8 cellular contexts compared by ENCODE assay signal in the genomic region with DNA sequence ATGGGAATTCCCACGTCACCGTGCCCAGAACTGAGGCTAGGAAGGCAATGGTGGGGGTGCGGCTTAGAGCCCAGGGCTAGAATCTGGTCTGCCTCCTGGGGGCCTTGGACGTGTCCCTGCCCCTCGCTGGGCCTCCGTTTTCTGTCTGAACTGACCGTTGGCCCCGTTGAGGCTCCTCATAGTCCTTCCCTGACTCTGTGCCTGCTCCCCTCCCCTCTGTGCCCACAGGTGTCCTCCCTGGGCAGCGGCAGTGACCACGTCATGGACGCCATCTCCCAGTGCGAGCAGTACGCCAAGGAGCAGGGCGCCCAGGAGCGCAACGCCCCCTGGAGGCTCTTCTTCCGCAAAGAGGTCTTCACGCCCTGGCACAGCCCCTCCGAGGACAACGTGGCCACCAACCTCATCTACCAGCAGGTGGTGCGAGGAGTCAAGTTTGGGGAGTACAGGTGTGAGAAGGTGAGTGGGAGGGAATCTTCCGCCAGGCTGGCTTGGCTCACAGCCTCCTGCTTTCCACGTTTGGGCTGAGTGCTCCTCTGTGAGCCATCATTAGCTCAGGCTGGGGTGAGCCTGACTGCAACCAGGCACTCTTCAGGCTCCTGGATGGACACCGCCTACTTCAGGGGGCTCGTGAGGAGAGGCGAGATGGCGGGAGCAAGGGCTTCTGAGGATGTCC.
DNase-seq lines count a peak whose midpoint lies in the region; ATAC-seq, FAIRE-seq and TF ChIP-seq lines count a peak whose summit lies in the region.

No MANE protein-coding gene starts in this region.

- CTCF ChIA-PET in Calu3 (lab: Charles Lee) (interaction anchor here (0.9 kb wide), 1 partner anchor 427 kb away, joined by 4 read pairs; no protein-coding TSS in a partner anchor), K562 (lab: Yijun Ruan, JAX; ENCODE audit: low intra/inter-chr PET ratio) (interaction anchor here (0.6 to 1.8 kb wide), 8 partner anchors 64 to 427 kb away, joined by 3 to 13 read pairs (median 6); partner anchors contain the start of gene MYO7A)

- H3K27ac ChIP-seq in SU-DHL-6 (ENCODE audit: low read depth, low read length): no peak overlapping the region
- no peak overlapping the region; the same call in 2 of the 3 replicates for H3K27ac ChIP-seq in K562 (ENCODE audit: extremely low read depth, low read depth, low read length)

- no peaks in the 10 kb centered on the region for H3K27me3 Mint-ChIP-seq in Calu3 (ENCODE audit: unreplicated experiment)

- no peak for TF ChIP-seq EP300 in K562 (IDR thresholded peaks at IDR 0.05; ENCODE audit: low read length)

- H4K20me1 ChIP-seq in SU-DHL-6 (ENCODE audit: low read depth, low read length): no peaks in the 10 kb centered on the region
- no peaks in the 10 kb centered on the region for H4K20me1 ChIP-seq in K562 (replicated peaks; ENCODE audit: control insufficient read depth, insufficient read depth, low read length)

- H3K4me3 ChIP-seq in SU-DHL-6 (ENCODE audit: insufficient read depth, low read length, poor library complexity, severe bottlenecking) (no peak overlapping the region), K562 (peak overlapping the region; percentile 41)

- DNase-seq in Calu3 (peak; percentile 98), HT-29 (ENCODE audit: low spot score) (peak; percentile 99), K562 (ENCODE audit: extremely low read depth in 1 of 4, low spot score in 3 of 4) (peak; percentile 79 to 88 (median 83)), left kidney (ENCODE audit: low read depth, low spot score) (peak; percentile 97), occipital lobe (lab: John Stamatoyannopoulos, UW) (no peak)
- peak; percentile 36 to 61 for DNase-seq in stimulated activated CD8-positive, alpha-beta memory T cell treated with anti-CD3 and anti-CD28 coated beads, Interleukin-7, amount 100 ng/mL, for 48 hours (ENCODE audit: extremely low read depth in 1 of 2, low read depth in 1 of 2)

- no peaks in the 10 kb centered on the region for H3F3A ChIP-seq in SU-DHL-6 (ENCODE audit: insufficient read depth)

- 8% methylated on average over 24 of the region's 27 CpGs for WGBS in K562 (ENCODE audit: insufficient coverage, low coverage, missing lambda C conversion rate)

- H3K4me3 Mint-ChIP-seq in Calu3 (ENCODE audit: low read depth, unreplicated experiment): no peak overlapping the region

- peak; percentile 81 to 84 for TF ChIP-seq RAD21 in K562 (CRISPR knock-in tag; conservative IDR thresholded peaks at IDR 0.05 in 1 of 2, IDR thresholded peaks at IDR 0.05 in 1 of 2)

- H2AFZ ChIP-seq in SU-DHL-6 (ENCODE audit: low read depth, low read length, severe bottlenecking) (no peak overlapping the region), K562 (ENCODE audit: low read depth, low read length) (peak overlapping the region; percentile 98)

- POLR2A ChIA-PET in K562 (lab: Yijun Ruan, JAX): interaction anchor here (0.6 kb wide), 1 partner anchor 33 kb away, joined by 3 read pairs; no protein-coding TSS in a partner anchor

- H3K9ac ChIP-seq in SU-DHL-6 (ENCODE audit: low read length) (no peak overlapping the region), K562 (ENCODE audit: insufficient read depth in 1 of 2, low read depth in 2 of 2, low read length in 2 of 2) (peak overlapping the region; percentile 68 to 82; a peak in 3 of 4 replicates)

- H3K9me1 ChIP-seq in K562 (ENCODE audit: control insufficient read depth, insufficient read depth, low read length): no peaks in the 10 kb centered on the region

- FAIRE-seq in K562 (lab: Jason Lieb, UNC): peak; percentile 91

- H3K9me3 ChIP-seq in SU-DHL-6 (ENCODE audit: insufficient read depth, low read length) (no peaks in the 10 kb centered on the region), K562 (replicated peaks; ENCODE audit: control insufficient read depth, insufficient read depth, low read depth, low read length) (no peaks in the 10 kb centered on the region)

- H3K79me2 ChIP-seq in SU-DHL-6 (ENCODE audit: insufficient read depth, low read length) (no peaks in the 10 kb centered on the region), K562 (ENCODE audit: control insufficient read depth, insufficient read depth, low read length) (no peaks in the 10 kb centered on the region)

- peak; percentile 95 for TF ChIP-seq CTCF in Calu3 (IDR thresholded peaks at IDR 0.05; ENCODE audit: unreplicated experiment)
- TF ChIP-seq CTCF in SU-DHL-6 (IDR thresholded peaks at IDR 0.05; ENCODE audit: insufficient read depth, low read length, poor library complexity, severe bottlenecking): peak; percentile 81
- TF ChIP-seq CTCF in K562 (IDR thresholded peaks at IDR 0.05 in 2 of 3, conservative IDR thresholded peaks at IDR 0.05 in 1 of 3; ENCODE audit: insufficient read depth in 2 of 3, low read depth in 1 of 3, low read length in 3 of 3): peak; percentile 96 to 98 (median 97)

- peaks cover 4 to 29% of the 10 kb centered on the region in 2 experiments; a peak in 3 of 5 replicates for H3K4me1 ChIP-seq in K562 (replicated peaks in 1 of 2; ENCODE audit: control insufficient read depth in 2 of 2, insufficient read depth in 2 of 2, low read length in 2 of 2)

- no peak overlapping the region for H3K27ac Mint-ChIP-seq in Calu3 (ENCODE audit: unreplicated experiment)

- BruUV-seq in Calu3 (replicated peaks; lab: Mats Ljungman, UMichigan): TSS peak; percentile 72
- BruUV-seq in K562 (replicated peaks; lab: Mats Ljungman, UMichigan): no TSS peak

- in situ Hi-C loops in K562 (cut with MboI): loop anchor here (10.0 kb wide), 1 partner anchor 353 kb away; no protein-coding TSS in a partner anchor

- H3K4me2 ChIP-seq in SU-DHL-6 (ENCODE audit: low read depth, low read length, poor library complexity, severe bottlenecking) (no peak overlapping the region), K562 (ENCODE audit: insufficient read depth, low read length) (peak overlapping the region; percentile 91)

- ATAC-seq in K562 (peak; percentile 95), HG02870 (IDR thresholded peaks at IDR 0.05; ENCODE audit: unreplicated experiment) (no peak)

- H3K36me3 ChIP-seq in SU-DHL-6 (ENCODE audit: low read length) (no peaks in the 10 kb centered on the region), K562 (ENCODE audit: control insufficient read depth, insufficient read depth, low read length) (no peaks in the 10 kb centered on the region)

- no peaks in the 10 kb centered on the region for H3K36me3 Mint-ChIP-seq in Calu3 (ENCODE audit: insufficient read depth, unreplicated experiment)

- TF ChIP-seq POLR2A in K562 (conservative IDR thresholded peaks at IDR 0.05): no peak

- H3K27me3 ChIP-seq in SU-DHL-6 (ENCODE audit: low read length) (no peaks in the 10 kb centered on the region), K562 (ENCODE audit: control insufficient read depth in 2 of 2, insufficient read depth in 2 of 2, low read length in 2 of 2) (peaks cover 0 to 58% of the 10 kb centered on the region in 2 experiments; a peak in 2 of 5 replicates)

- intact Hi-C loops in Calu3 (cut with micrococcal nuclease; ENCODE audit: unreplicated experiment) (loop anchor here (1.0 to 10.0 kb wide), 4 partner anchors 103 to 356 kb away; partner anchors contain the start of gene PAK1), K562 (cut with micrococcal nuclease) (loop anchor here (1.0 to 10.0 kb wide), 2 partner anchors 183 to 356 kb away; no protein-coding TSS in a partner anchor)

- no peaks in the 10 kb centered on the region for H3K9me3 Mint-ChIP-seq in Calu3 (ENCODE audit: low read depth, unreplicated experiment)

- H3K4me1 Mint-ChIP-seq in Calu3 (ENCODE audit: low read depth, unreplicated experiment): no peaks in the 10 kb centered on the region

- no peaks in the 10 kb centered on the region for H3K9me2 ChIP-seq in SU-DHL-6 (replicated peaks; ENCODE audit: insufficient read depth, low read length)

TF ChIP-seq in K562, 482 proteins besides CTCF, POLR2A, EP300 and RAD21 (continues in another document):
- TF ChIP-seq NBN (IDR thresholded peaks at IDR 0.05; ENCODE audit: low read depth) (peak; percentile 41; the same call in 1 of the 2 replicates), ZNF354B (CRISPR knock-in tag; IDR thresholded peaks at IDR 0.05) (no peak), ZBTB17 (CRISPR knock-in tag; IDR thresholded peaks at IDR 0.05) (0 out of 2 replicates have a peak, but pooled peaks have one; percentile 21), MAZ (CRISPR knock-in tag; conservative IDR thresholded peaks at IDR 0.05 in 1 of 2, IDR thresholded peaks at IDR 0.05 in 1 of 2) (peak; percentile 77 to 95), ATF1 (CRISPR knock-in tag; IDR thresholded peaks at IDR 0.05) (no peak), ATF1 (tag; IDR thresholded peaks at IDR 0.05) (peak; percentile 91), ARID3B (CRISPR knock-in tag; IDR thresholded peaks at IDR 0.05; ENCODE audit: borderline replicate concordance) (no peak), CAMTA2 (CRISPR knock-in tag; conservative IDR thresholded peaks at IDR 0.05) (no peak), NR2C2 (CRISPR knock-in tag; IDR thresholded peaks at IDR 0.05) (0 out of 2 replicates have a peak, but pooled peaks have one; percentile 50), NR2C2 (tag; IDR thresholded peaks at IDR 0.05) (no peak), RCOR1 (IDR thresholded peaks at IDR 0.05; ENCODE audit: borderline replicate concordance in 1 of 2, low read depth in 2 of 2, low read length in 2 of 2) (peak in 1 of 2 experiments; percentile 78; a peak in 2 of 4 replicates), TAL1 (IDR thresholded peaks at IDR 0.05) (no peak), SP1 (CRISPR knock-in tag; IDR thresholded peaks at IDR 0.05) (peak; percentile 87)
- TF ChIP-seq, protein P1, sequence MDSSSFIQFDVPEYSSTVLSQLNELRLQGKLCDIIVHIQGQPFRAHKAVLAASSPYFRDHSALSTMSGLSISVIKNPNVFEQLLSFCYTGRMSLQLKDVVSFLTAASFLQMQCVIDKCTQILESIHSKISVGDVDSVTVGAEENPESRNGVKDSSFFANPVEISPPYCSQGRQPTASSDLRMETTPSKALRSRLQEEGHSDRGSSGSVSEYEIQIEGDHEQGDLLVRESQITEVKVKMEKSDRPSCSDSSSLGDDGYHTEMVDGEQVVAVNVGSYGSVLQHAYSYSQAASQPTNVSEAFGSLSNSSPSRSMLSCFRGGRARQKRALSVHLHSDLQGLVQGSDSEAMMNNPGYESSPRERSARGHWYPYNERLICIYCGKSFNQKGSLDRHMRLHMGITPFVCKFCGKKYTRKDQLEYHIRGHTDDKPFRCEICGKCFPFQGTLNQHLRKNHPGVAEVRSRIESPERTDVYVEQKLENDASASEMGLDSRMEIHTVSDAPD (CRISPR knock-in tag; IDR thresholded peaks at IDR 0.05): no peak
